3 cellular contexts compared by ENCODE assay signal in the genomic region with DNA sequence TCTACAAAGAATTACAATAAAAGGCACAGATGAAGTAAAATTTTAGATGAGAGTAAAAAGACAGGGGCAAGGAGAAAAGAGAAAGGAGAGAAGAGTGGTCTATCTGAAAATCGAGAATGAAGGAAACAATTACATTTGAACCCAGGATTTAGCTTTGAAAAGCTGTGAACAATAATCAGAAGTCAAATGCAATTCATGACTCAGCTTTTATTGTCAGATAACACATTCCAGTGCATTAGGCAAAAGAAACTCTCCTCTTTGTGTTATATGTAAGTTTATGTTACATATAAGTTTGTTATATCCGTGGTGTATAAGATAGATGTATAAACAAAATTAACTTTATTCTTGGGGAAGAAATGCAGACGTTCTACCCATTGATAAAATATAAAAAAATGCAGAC.
TF ChIP-seq lines count a peak whose summit lies in the region.

No MANE protein-coding gene starts in this region.

TF ChIP-seq in HepG2, 621 proteins besides CTCF, POLR2A, EP300 and RAD21 (continued from another document and continues in another):
- TF ChIP-seq, protein P1, sequence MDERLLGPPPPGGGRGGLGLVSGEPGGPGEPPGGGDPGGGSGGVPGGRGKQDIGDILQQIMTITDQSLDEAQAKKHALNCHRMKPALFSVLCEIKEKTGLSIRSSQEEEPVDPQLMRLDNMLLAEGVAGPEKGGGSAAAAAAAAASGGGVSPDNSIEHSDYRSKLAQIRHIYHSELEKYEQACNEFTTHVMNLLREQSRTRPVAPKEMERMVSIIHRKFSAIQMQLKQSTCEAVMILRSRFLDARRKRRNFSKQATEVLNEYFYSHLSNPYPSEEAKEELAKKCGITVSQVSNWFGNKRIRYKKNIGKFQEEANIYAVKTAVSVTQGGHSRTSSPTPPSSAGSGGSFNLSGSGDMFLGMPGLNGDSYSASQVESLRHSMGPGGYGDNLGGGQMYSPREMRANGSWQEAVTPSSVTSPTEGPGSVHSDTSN (CRISPR knock-in tag; IDR thresholded peaks at IDR 0.05) = no peak
- TF ChIP-seq HDAC2 (CRISPR knock-in tag; IDR thresholded peaks at IDR 0.05) (no peak), SATB2 (CRISPR knock-in tag; IDR thresholded peaks at IDR 0.05) (no peak), CENPT (CRISPR knock-in tag; IDR thresholded peaks at IDR 0.05; ENCODE audit: low read depth) (no peak), DNMT1 (CRISPR knock-in tag; IDR thresholded peaks at IDR 0.05) (no peak), ZNF558 (CRISPR knock-in tag; IDR thresholded peaks at IDR 0.05; ENCODE audit: borderline replicate concordance) (no peak), NFYC (CRISPR knock-in tag; IDR thresholded peaks at IDR 0.05) (no peak), CHCHD3 (CRISPR knock-in tag; IDR thresholded peaks at IDR 0.05) (no peak), ATRX (CRISPR knock-in tag; IDR thresholded peaks at IDR 0.05; ENCODE audit: borderline replicate concordance) (no peak)
- TF ChIP-seq, protein P2, sequence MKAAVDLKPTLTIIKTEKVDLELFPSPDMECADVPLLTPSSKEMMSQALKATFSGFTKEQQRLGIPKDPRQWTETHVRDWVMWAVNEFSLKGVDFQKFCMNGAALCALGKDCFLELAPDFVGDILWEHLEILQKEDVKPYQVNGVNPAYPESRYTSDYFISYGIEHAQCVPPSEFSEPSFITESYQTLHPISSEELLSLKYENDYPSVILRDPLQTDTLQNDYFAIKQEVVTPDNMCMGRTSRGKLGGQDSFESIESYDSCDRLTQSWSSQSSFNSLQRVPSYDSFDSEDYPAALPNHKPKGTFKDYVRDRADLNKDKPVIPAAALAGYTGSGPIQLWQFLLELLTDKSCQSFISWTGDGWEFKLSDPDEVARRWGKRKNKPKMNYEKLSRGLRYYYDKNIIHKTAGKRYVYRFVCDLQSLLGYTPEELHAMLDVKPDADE (CRISPR knock-in tag; IDR thresholded peaks at IDR 0.05) = no peak
- TF ChIP-seq, protein P3, sequence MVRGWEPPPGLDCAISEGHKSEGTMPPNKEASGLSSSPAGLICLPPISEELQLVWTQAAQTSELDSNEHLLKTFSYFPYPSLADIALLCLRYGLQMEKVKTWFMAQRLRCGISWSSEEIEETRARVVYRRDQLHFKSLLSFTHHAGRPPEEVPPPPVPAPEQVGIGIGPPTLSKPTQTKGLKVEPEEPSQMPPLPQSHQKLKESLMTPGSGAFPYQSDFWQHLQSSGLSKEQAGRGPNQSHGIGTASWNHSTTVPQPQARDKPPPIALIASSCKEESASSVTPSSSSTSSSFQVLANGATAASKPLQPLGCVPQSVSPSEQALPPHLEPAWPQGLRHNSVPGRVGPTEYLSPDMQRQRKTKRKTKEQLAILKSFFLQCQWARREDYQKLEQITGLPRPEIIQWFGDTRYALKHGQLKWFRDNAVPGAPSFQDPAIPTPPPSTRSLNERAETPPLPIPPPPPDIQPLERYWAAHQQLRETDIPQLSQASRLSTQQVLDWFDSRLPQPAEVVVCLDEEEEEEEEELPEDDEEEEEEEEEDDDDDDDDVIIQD (CRISPR knock-in tag; IDR thresholded peaks at IDR 0.05; ENCODE audit: low read depth) = no peak
- TF ChIP-seq, protein P4, sequence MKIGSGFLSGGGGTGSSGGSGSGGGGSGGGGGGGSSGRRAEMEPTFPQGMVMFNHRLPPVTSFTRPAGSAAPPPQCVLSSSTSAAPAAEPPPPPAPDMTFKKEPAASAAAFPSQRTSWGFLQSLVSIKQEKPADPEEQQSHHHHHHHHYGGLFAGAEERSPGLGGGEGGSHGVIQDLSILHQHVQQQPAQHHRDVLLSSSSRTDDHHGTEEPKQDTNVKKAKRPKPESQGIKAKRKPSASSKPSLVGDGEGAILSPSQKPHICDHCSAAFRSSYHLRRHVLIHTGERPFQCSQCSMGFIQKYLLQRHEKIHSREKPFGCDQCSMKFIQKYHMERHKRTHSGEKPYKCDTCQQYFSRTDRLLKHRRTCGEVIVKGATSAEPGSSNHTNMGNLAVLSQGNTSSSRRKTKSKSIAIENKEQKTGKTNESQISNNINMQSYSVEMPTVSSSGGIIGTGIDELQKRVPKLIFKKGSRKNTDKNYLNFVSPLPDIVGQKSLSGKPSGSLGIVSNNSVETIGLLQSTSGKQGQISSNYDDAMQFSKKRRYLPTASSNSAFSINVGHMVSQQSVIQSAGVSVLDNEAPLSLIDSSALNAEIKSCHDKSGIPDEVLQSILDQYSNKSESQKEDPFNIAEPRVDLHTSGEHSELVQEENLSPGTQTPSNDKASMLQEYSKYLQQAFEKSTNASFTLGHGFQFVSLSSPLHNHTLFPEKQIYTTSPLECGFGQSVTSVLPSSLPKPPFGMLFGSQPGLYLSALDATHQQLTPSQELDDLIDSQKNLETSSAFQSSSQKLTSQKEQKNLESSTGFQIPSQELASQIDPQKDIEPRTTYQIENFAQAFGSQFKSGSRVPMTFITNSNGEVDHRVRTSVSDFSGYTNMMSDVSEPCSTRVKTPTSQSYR (CRISPR knock-in tag; IDR thresholded peaks at IDR 0.05; ENCODE audit: borderline replicate concordance) = no peak

TF ChIP-seq in endothelial cell of umbilical vein, 7 proteins besides CTCF, POLR2A, EP300 and RAD21 (continued from another document):
- TF ChIP-seq, protein P5, sequence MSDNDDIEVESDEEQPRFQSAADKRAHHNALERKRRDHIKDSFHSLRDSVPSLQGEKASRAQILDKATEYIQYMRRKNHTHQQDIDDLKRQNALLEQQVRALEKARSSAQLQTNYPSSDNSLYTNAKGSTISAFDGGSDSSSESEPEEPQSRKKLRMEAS (IDR thresholded peaks at IDR 0.05; ENCODE audit: insufficient read depth, insufficient read length) = no peak
- no peak for TF ChIP-seq GATA2 (IDR thresholded peaks at IDR 0.05; ENCODE audit: insufficient read depth, insufficient read length, low read depth, low read length)
- TF ChIP-seq MYC (IDR thresholded peaks at IDR 0.05; ENCODE audit: low read depth, low read length) = no peak
- TF ChIP-seq JUN (IDR thresholded peaks at IDR 0.05; ENCODE audit: borderline replicate concordance, insufficient read depth, insufficient read length, low read depth) = no peak
- TF ChIP-seq POLR2AphosphoS5 (IDR thresholded peaks at IDR 0.05; ENCODE audit: insufficient read depth, low read depth, low read length) = no peak
TF ChIP-seq in endothelial cell of umbilical vein: peak in this region for 0.

TF ChIP-seq in HEK293T, 16 proteins besides CTCF, POLR2A, EP300 and RAD21 (continued from another document):
- TF ChIP-seq, protein P6, sequence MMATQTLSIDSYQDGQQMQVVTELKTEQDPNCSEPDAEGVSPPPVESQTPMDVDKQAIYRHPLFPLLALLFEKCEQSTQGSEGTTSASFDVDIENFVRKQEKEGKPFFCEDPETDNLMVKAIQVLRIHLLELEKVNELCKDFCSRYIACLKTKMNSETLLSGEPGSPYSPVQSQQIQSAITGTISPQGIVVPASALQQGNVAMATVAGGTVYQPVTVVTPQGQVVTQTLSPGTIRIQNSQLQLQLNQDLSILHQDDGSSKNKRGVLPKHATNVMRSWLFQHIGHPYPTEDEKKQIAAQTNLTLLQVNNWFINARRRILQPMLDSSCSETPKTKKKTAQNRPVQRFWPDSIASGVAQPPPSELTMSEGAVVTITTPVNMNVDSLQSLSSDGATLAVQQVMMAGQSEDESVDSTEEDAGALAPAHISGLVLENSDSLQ (IDR thresholded peaks at IDR 0.05) = no peak
- no peak for TF ChIP-seq SP1 (IDR thresholded peaks at IDR 0.05)
- no peak for TF ChIP-seq NFRKB (IDR thresholded peaks at IDR 0.05)
